In genomic region chr18:30245756-30246515, GRCh38 we compare ENCODE assay signal across 18 cellular contexts.
A peak's percentile ranks its signal among the peaks of the same experiment; 100 is the strongest.
DNase-seq lines count a peak whose midpoint lies in the region; ATAC-seq, FAIRE-seq and TF ChIP-seq lines count a peak whose summit lies in the region.
"Had no signal": no experiment of that assay in that cellular context is flagged by ENCODE, and none has a peak within 500 bp of the region (broad histone marks: within the 10 kb centered on the region; RNA-seq: fewer than 3 reads in every experiment).

No MANE protein-coding gene starts in this region.

- no peak for FAIRE-seq in GM19239 (lab: Jason Lieb, UNC)

- ATAC-seq in psoas muscle: no peak
- ATAC-seq: CD8-positive, alpha-beta T cell had no signal

- no peak overlapping the region for H3K9ac ChIP-seq in adipocyte (ENCODE audit: low read length)

- TF ChIP-seq CTCF in LNCaP clone FGC (IDR thresholded peaks at IDR 0.05; ENCODE audit: control insufficient read depth, extremely low read depth, insufficient read depth): no peak
- TF ChIP-seq CTCF in psoas muscle (IDR thresholded peaks at IDR 0.05): no peak

- H3K4me1 ChIP-seq in adipocyte (ENCODE audit: control insufficient read depth, insufficient read depth, low read length) (no peaks in the 10 kb centered on the region), psoas muscle (no peaks in the 10 kb centered on the region)
- H3K4me1 ChIP-seq: SJSA1 had no signal

- H3K4me3 ChIP-seq in LNCaP clone FGC (ENCODE audit: low read depth, low read length) (no peak overlapping the region), adipocyte (ENCODE audit: low read length) (no peak overlapping the region), psoas muscle (no peak overlapping the region)
- H3K4me3 ChIP-seq: PC-9, SJSA1 had no signal

- H3K36me3 ChIP-seq in adipocyte (ENCODE audit: control insufficient read depth, insufficient read depth, low read length, severe bottlenecking) (no peaks in the 10 kb centered on the region), psoas muscle (ENCODE audit: insufficient read depth in 1 of 2, low read depth in 1 of 2) (no peaks in the 10 kb centered on the region)
- H3K36me3 ChIP-seq: SJSA1 had no signal

- WGBS in psoas muscle, 3 donors: 49 to 63% (median 55%) methylated on average over 3 of the region's 3 CpGs

- H3K27me3 ChIP-seq in adipocyte (replicated peaks; ENCODE audit: control insufficient read depth, insufficient read depth, low read length): no peaks in the 10 kb centered on the region
- H3K27me3 ChIP-seq in psoas muscle (ENCODE audit: insufficient read depth in 3 of 3, low read length in 2 of 3): no peaks in the 10 kb centered on the region
- H3K27me3 ChIP-seq: SJSA1 had no signal

- H3K27ac ChIP-seq in psoas muscle: no peak overlapping the region
- H3K27ac ChIP-seq: PC-9, SJSA1 had no signal

- H3K9me3 ChIP-seq in adipocyte (ENCODE audit: control insufficient read depth, low read length): no peaks in the 10 kb centered on the region
- no peaks in the 10 kb centered on the region for H3K9me3 ChIP-seq in psoas muscle
- H3K9me3 ChIP-seq: SJSA1 had no signal

- intact Hi-C loops in psoas muscle (cut with DNase I): no loop called here

- DNase-seq in COR-L47 (lab: John Stamatoyannopoulos, UW) (peak; percentile 19), LNCaP clone FGC (ENCODE audit: low read depth) (peak; percentile 27), adipocyte (ENCODE audit: low read depth) (peak; percentile 20), iris pigment epithelial cell (ENCODE audit: low read depth) (peak; percentile 5), NCI-H524 treated with DMSO at 0.1 percent for 48 hours (lab: John Stamatoyannopoulos, UW) (no peak), GM19239 (ENCODE audit: insufficient read length, low spot score) (no peak), psoas muscle (no peak), NCI-H1417 treated with DMSO at 0.1 percent for 48 hours (lab: John Stamatoyannopoulos, UW) (no peak)
- DNase-seq: 8988T; CD8-positive, alpha-beta T cell; H9; IMR-90; Kasumi-1; MV-4-11; NCI-H146; NCI-H748 treated with DMSO at 0.1 percent for 48 hours; PC-9 had no signal

Comparison
In these comparisons a context has a peak if more than half of its experiments do, and no peak if none do; other contexts are left out.
1. DNase-seq: peak in COR-L47 (single experiment), LNCaP clone FGC (single experiment), adipocyte (single experiment) and iris pigment epithelial cell (single experiment); none in NCI-H524 treated with DMSO at 0.1 percent for 48 hours (single experiment), GM19239 (single experiment), psoas muscle (0 of 2) and NCI-H1417 treated with DMSO at 0.1 percent for 48 hours (single experiment).